In the genomic region with DNA sequence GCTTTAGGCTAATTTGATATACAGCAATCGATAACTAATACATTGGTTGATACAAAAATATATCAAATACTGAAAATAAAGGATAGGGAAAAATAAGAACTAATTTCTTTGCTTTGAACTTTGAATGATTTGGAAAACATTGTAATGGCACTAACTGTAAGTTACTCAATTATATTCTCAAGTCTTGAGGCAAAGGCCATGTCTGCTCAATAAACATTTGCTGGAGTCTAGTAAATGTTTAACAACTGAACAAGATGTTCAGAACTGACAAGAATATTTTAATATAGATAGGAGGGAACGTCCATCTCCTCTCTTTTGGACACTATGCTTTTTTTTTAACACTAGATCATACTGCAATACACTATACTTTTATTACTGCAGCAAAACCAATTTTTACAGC, we compare ENCODE assay signal across 15 cellular contexts.
"Had no signal": no experiment of that assay in that cellular context is flagged by ENCODE, and none has a peak within 500 bp of the region (broad histone marks: within the 10 kb centered on the region; RNA-seq: fewer than 3 reads in every experiment).

No MANE protein-coding gene starts in this region.

- H3K27me3 ChIP-seq: left lung, neutrophil, thyroid gland had no signal

- H3K27ac ChIP-seq: foreskin keratinocyte, left lung, neutrophil, thyroid gland had no signal

- H3K4me3 ChIP-seq: left lung, thyroid gland had no signal

- ATAC-seq: activated T-cell treated with anti-CD3 and anti-CD28 coated beads, Interleukin-2, amount 50 U/mL, for 4 hours; foreskin keratinocyte; left lung; right cardiac atrium; stimulated activated effector memory CD8-positive, alpha-beta T cell treated with anti-CD3 and anti-CD28 coated beads, Interleukin-12 subunit alpha, Interleukin-12 subunit beta, amount 100 ng/mL, for 72 hours had no signal

- H3K36me3 ChIP-seq: neutrophil, thyroid gland had no signal

- H3K9me3 ChIP-seq: left lung, neutrophil, thyroid gland had no signal

- DNase-seq: activated CD4-positive, alpha-beta memory T cell treated with anti-CD3 and anti-CD28 coated beads for 36 hours; activated CD4-positive, CD25-positive, alpha-beta regulatory T cell treated with anti-CD3 and anti-CD28 coated beads, Interleukin-2, amount 50 U/mL, for 72 hours; activated gamma-delta T cell; activated naive CD8-positive, alpha-beta T cell treated with anti-CD3 and anti-CD28 coated beads, Interleukin-2, amount 10 ng/mL, durations not matched to agents 7 days and 5 days; activated T-cell treated with anti-CD3 and anti-CD28 coated beads, Interleukin-2, amount 50 U/mL, for 4 hours; aorta; foreskin keratinocyte; head of caudate nucleus; left lung; mesenchymal stem cell; right cardiac atrium; SW 1271; thyroid gland had no signal
